In the genomic region with DNA sequence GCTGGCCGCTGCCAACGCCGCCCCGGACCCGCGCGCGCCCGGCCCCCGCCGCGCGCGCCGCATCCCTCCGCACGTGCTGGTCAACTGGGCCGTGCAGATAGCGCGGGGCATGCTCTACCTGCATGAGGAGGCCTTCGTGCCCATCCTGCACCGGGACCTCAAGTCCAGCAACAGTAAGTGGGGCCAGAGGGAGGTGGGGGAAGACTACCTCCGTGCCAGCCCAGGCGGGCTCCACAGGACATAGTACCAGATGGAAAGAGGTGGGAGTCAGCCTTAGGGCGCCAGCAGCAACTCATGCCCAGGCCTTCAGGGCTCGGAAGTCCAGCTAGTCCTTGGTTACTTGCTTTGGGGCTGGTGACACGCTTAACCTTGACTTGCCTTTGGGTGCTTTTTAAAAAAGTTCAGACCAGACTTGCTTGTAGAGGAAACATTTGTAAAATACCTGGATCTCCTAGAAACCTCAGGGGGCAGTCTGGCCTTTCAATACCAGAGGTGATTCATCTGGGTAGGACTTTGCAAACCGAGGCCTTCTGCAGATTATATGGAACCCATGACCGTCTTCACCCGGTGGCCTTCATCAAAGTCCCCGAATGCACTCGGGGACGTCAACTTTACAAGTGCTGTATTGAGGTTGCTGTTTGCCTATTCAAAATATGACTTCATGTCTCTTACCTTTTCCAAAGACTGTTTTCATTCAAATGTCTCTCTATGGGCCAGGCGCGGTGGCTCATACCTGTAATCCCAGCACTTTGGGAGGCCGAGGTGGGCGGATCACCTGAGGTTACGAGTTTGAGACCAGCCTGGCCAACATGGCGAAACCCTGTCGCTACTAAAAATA, we compare ENCODE assay signal across 1 cellular context.
TF ChIP-seq lines count a peak whose summit lies in the region.

No MANE protein-coding gene starts in this region.

TF ChIP-seq in HEK293, 187 proteins besides CTCF, POLR2A, EP300 and RAD21 (continued from another document):
- TF ChIP-seq, protein P1, sequence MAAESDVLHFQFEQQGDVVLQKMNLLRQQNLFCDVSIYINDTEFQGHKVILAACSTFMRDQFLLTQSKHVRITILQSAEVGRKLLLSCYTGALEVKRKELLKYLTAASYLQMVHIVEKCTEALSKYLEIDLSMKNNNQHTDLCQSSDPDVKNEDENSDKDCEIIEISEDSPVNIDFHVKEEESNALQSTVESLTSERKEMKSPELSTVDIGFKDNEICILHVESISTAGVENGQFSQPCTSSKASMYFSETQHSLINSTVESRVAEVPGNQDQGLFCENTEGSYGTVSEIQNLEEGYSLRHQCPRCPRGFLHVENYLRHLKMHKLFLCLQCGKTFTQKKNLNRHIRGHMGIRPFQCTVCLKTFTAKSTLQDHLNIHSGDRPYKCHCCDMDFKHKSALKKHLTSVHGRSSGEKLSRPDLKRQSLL (tag by site-specific recombination; IDR thresholded peaks at IDR 0.05) = no peak
- TF ChIP-seq ZNF175 (tag by site-specific recombination; IDR thresholded peaks at IDR 0.05) (no peak), ZBTB8A (tag by site-specific recombination; IDR thresholded peaks at IDR 0.05) (0 out of 2 replicates have a peak, but pooled peaks have one; percentile 26), ZNF707 (tag by site-specific recombination; IDR thresholded peaks at IDR 0.05) (no peak), ZNF623 (tag by site-specific recombination; IDR thresholded peaks at IDR 0.05) (no peak), ZNF211 (tag by site-specific recombination; IDR thresholded peaks at IDR 0.05; ENCODE audit: low read depth) (no peak), ZNF274 (IDR thresholded peaks at IDR 0.05; ENCODE audit: low read length) (no peak), ZNF274 (tag by site-specific recombination; IDR thresholded peaks at IDR 0.05; ENCODE audit: borderline replicate concordance) (no peak), ZSCAN30 (tag by site-specific recombination; IDR thresholded peaks at IDR 0.05) (no peak), ZNF112 (tag by site-specific recombination; IDR thresholded peaks at IDR 0.05) (no peak), YY1 (tag by site-specific recombination; IDR thresholded peaks at IDR 0.05) (0 out of 2 replicates have a peak, but pooled peaks have one; percentile 23), ZNF501 (tag by site-specific recombination; IDR thresholded peaks at IDR 0.05) (peak; percentile 27; the same call in 1 of the 2 replicates), ZNF132 (tag by site-specific recombination; IDR thresholded peaks at IDR 0.05; ENCODE audit: borderline replicate concordance) (no peak), ZNF184 (tag by site-specific recombination; IDR thresholded peaks at IDR 0.05) (no peak)
- TF ChIP-seq, protein P2, sequence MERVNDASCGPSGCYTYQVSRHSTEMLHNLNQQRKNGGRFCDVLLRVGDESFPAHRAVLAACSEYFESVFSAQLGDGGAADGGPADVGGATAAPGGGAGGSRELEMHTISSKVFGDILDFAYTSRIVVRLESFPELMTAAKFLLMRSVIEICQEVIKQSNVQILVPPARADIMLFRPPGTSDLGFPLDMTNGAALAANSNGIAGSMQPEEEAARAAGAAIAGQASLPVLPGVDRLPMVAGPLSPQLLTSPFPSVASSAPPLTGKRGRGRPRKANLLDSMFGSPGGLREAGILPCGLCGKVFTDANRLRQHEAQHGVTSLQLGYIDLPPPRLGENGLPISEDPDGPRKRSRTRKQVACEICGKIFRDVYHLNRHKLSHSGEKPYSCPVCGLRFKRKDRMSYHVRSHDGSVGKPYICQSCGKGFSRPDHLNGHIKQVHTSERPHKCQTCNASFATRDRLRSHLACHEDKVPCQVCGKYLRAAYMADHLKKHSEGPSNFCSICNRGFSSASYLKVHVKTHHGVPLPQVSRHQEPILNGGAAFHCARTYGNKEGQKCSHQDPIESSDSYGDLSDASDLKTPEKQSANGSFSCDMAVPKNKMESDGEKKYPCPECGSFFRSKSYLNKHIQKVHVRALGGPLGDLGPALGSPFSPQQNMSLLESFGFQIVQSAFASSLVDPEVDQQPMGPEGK (tag by site-specific recombination; IDR thresholded peaks at IDR 0.05) = 0 out of 2 replicates have a peak, but pooled peaks have one; percentile 36
- TF ChIP-seq, protein P3, sequence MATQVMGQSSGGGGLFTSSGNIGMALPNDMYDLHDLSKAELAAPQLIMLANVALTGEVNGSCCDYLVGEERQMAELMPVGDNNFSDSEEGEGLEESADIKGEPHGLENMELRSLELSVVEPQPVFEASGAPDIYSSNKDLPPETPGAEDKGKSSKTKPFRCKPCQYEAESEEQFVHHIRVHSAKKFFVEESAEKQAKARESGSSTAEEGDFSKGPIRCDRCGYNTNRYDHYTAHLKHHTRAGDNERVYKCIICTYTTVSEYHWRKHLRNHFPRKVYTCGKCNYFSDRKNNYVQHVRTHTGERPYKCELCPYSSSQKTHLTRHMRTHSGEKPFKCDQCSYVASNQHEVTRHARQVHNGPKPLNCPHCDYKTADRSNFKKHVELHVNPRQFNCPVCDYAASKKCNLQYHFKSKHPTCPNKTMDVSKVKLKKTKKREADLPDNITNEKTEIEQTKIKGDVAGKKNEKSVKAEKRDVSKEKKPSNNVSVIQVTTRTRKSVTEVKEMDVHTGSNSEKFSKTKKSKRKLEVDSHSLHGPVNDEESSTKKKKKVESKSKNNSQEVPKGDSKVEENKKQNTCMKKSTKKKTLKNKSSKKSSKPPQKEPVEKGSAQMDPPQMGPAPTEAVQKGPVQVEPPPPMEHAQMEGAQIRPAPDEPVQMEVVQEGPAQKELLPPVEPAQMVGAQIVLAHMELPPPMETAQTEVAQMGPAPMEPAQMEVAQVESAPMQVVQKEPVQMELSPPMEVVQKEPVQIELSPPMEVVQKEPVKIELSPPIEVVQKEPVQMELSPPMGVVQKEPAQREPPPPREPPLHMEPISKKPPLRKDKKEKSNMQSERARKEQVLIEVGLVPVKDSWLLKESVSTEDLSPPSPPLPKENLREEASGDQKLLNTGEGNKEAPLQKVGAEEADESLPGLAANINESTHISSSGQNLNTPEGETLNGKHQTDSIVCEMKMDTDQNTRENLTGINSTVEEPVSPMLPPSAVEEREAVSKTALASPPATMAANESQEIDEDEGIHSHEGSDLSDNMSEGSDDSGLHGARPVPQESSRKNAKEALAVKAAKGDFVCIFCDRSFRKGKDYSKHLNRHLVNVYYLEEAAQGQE (tag by site-specific recombination; IDR thresholded peaks at IDR 0.05) = 0 out of 2 replicates have a peak, but pooled peaks have one; percentile 26
- TF ChIP-seq, protein P4, sequence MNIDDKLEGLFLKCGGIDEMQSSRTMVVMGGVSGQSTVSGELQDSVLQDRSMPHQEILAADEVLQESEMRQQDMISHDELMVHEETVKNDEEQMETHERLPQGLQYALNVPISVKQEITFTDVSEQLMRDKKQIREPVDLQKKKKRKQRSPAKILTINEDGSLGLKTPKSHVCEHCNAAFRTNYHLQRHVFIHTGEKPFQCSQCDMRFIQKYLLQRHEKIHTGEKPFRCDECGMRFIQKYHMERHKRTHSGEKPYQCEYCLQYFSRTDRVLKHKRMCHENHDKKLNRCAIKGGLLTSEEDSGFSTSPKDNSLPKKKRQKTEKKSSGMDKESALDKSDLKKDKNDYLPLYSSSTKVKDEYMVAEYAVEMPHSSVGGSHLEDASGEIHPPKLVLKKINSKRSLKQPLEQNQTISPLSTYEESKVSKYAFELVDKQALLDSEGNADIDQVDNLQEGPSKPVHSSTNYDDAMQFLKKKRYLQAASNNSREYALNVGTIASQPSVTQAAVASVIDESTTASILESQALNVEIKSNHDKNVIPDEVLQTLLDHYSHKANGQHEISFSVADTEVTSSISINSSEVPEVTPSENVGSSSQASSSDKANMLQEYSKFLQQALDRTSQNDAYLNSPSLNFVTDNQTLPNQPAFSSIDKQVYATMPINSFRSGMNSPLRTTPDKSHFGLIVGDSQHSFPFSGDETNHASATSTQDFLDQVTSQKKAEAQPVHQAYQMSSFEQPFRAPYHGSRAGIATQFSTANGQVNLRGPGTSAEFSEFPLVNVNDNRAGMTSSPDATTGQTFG (tag by site-specific recombination; IDR thresholded peaks at IDR 0.05; ENCODE audit: borderline replicate concordance) = no peak
- TF ChIP-seq, protein P5, sequence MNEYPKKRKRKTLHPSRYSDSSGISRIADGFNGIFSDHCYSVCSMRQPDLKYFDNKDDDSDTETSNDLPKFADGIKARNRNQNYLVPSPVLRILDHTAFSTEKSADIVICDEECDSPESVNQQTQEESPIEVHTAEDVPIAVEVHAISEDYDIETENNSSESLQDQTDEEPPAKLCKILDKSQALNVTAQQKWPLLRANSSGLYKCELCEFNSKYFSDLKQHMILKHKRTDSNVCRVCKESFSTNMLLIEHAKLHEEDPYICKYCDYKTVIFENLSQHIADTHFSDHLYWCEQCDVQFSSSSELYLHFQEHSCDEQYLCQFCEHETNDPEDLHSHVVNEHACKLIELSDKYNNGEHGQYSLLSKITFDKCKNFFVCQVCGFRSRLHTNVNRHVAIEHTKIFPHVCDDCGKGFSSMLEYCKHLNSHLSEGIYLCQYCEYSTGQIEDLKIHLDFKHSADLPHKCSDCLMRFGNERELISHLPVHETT (tag by site-specific recombination; IDR thresholded peaks at IDR 0.05) = no peak
